Comparison of ENCODE assay signal across 11 cellular contexts in genomic region chr2:227881866-227882517, GRCh38. TPM values are rescaled to one million over a fixed set of nuclear protein-coding genes. Genes with fewer than 3 reads are reported as not detected.
A peak's percentile ranks its signal among the peaks of the same experiment; 100 is the strongest.
DNase-seq lines count a peak whose midpoint lies in the region; ATAC-seq and TF ChIP-seq lines count a peak whose summit lies in the region.
"Had no signal": no experiment of that assay in that cellular context is flagged by ENCODE, and none has a peak within 500 bp of the region (broad histone marks: within the 10 kb centered on the region; RNA-seq: fewer than 3 reads in every experiment).

No MANE protein-coding gene starts in this region.

- peaks cover 7% of the 10 kb centered on the region for H3K36me3 ChIP-seq in ACC112 (ENCODE audit: insufficient read depth, low read length)
- no peaks in the 10 kb centered on the region for H3K36me3 ChIP-seq in left ventricle myocardium inferior

- no peak for TF ChIP-seq CTCF in left ventricle myocardium inferior (IDR thresholded peaks at IDR 0.05; ENCODE audit: borderline replicate concordance)

- intact Hi-C loops in left ventricle myocardium inferior (cut with micrococcal nuclease) = no loop called here

- peaks cover 62% of the 10 kb centered on the region for H3K4me1 ChIP-seq in ACC112 (ENCODE audit: control insufficient read depth, insufficient read depth, low read length, unreplicated experiment)
- H3K4me1 ChIP-seq in left ventricle myocardium inferior = peaks cover 2% of the 10 kb centered on the region

- no peak overlapping the region for H2AFZ ChIP-seq in ACC112 (ENCODE audit: low read length, unreplicated experiment)

- H3K27ac ChIP-seq in ACC112 (ENCODE audit: low read depth, low read length) (peak overlapping the region; percentile 77), left ventricle myocardium inferior (replicated peaks) (no peak overlapping the region)

- peaks cover 31% of the 10 kb centered on the region for H3K79me2 ChIP-seq in ACC112 (ENCODE audit: control insufficient read depth, insufficient read depth, low read length, unreplicated experiment)

- H3K27me3 ChIP-seq in ACC112 (ENCODE audit: insufficient read depth, low read length) (no peaks in the 10 kb centered on the region), left ventricle myocardium inferior (ENCODE audit: low read depth) (no peaks in the 10 kb centered on the region)

- ATAC-seq in GM19351 (IDR thresholded peaks at IDR 0.05; ENCODE audit: unreplicated experiment) = peak; percentile 74
- peak; percentile 60 for ATAC-seq in HG03103 (IDR thresholded peaks at IDR 0.05; ENCODE audit: low read depth, unreplicated experiment)
- ATAC-seq in GM18870 (IDR thresholded peaks at IDR 0.05; ENCODE audit: unreplicated experiment) = no peak

- H3K4me3 ChIP-seq in ACC112 (ENCODE audit: low read depth, low read length) (no peak overlapping the region; the same call in 1 of the 2 replicates), left ventricle myocardium inferior (no peak overlapping the region)

- no peaks in the 10 kb centered on the region for H3K9me3 ChIP-seq in left ventricle myocardium inferior (replicated peaks)

- DNase-seq in amniotic epithelial cell (ENCODE audit: low read depth) (peak; percentile 42), left ventricle myocardium inferior (no peak), UCSD-AML1 (lab: John Stamatoyannopoulos, UW; ENCODE audit: unreplicated experiment) (no peak), GM03348 (ENCODE audit: low spot score) (no peak)
- DNase-seq: activated CD4-positive, alpha-beta T cell treated with anti-CD3 and anti-CD28 coated beads, Interleukin-2, amount 10 ng/mL, durations not matched to agents 7 days and 5 days; endodermal cell had no signal

RNA-seq across cellular contexts. Expression of gene DAW1, which starts 10.6 kb away (rescaled TPM):
- 0.19 TPM for total RNA-seq in left ventricle myocardium inferior
- total RNA-seq: activated CD4-positive, alpha-beta T cell treated with anti-CD3 and anti-CD28 coated beads, Interleukin-2, amount 10 ng/mL, durations not matched to agents 7 days and 5 days; myocyte had no signal
